10 cellular contexts compared by ENCODE assay signal in the genomic region with DNA sequence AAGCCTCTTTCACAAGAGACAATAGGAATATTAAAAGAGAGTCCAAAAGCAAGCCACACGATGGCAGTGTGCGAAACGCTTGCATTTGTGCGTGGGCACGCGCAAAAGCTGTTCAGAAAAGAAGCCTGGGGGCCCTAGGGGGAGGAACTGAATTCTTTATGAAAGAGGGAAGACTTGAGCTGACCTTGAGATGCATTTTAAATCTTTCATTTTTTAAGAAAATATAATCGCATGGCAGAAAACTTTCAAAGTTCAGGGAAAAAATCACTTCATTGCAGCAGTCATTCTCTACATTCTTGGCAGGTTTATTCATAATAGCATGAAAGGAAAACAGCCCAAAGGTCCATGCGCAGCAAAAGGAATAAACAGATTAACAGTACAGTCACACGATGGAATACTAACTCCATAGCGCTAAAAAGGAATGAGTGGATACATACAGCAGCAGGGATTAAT.
DNase-seq lines count a peak whose midpoint lies in the region; ATAC-seq lines count a peak whose summit lies in the region.
"Had no signal": no experiment of that assay in that cellular context is flagged by ENCODE, and none has a peak within 500 bp of the region (broad histone marks: within the 10 kb centered on the region; RNA-seq: fewer than 3 reads in every experiment).

No MANE protein-coding gene starts in this region.

- peak overlapping the region; percentile 38 for H3K27ac ChIP-seq in ACC112 (ENCODE audit: low read depth, low read length)
- no peak overlapping the region for H3K27ac ChIP-seq in aorta (ENCODE audit: low read depth in 1 of 2, low read length in 2 of 2)
- no peak overlapping the region for H3K27ac ChIP-seq in CD4-positive, alpha-beta memory T cell (ENCODE audit: low read depth, low read length)
- H3K27ac ChIP-seq: tibial artery had no signal

- peak overlapping the region; percentile 72 for H2AFZ ChIP-seq in ACC112 (ENCODE audit: low read length, unreplicated experiment)

- CTCF ChIA-PET in CD4-positive, alpha-beta memory T cell (lab: Charles Lee; ENCODE audit: partially characterized antibody): no interaction called here

- no peak for ATAC-seq in aorta (ENCODE audit: low FRiP score)

- H3K27me3 ChIP-seq in ACC112 (ENCODE audit: insufficient read depth, low read length) (no peaks in the 10 kb centered on the region), aorta (ENCODE audit: control insufficient read depth in 1 of 2, insufficient read depth in 2 of 2, low read length in 1 of 2) (no peaks in the 10 kb centered on the region)
- H3K27me3 ChIP-seq in CD4-positive, alpha-beta memory T cell (ENCODE audit: insufficient read depth, low read length): no peaks in the 10 kb centered on the region
- H3K27me3 ChIP-seq: tibial artery had no signal

- no peak overlapping the region for H3K4me3 Mint-ChIP-seq in CD4-positive, alpha-beta memory T cell

- no peaks in the 10 kb centered on the region for H3K9me3 Mint-ChIP-seq in CD4-positive, alpha-beta memory T cell

- H3K4me1 Mint-ChIP-seq in CD4-positive, alpha-beta memory T cell: no peaks in the 10 kb centered on the region

- intact Hi-C loops in aorta (cut with DNase I): no loop called here
- intact Hi-C loops in CD4-positive, alpha-beta memory T cell (cut with micrococcal nuclease): no loop called here

- H3K36me3 Mint-ChIP-seq in CD4-positive, alpha-beta memory T cell: no peaks in the 10 kb centered on the region

- DNase-seq in LHCN-M2 (ENCODE audit: low read depth) (peak; percentile 57), dedifferentiated amniotic fluid mesenchymal stem cell (ENCODE audit: extremely low spot score) (peak; percentile 83), myocyte (ENCODE audit: low read depth) (peak; percentile 61), SKM-1 treated with dmso at 0.1 percent for 144 hours (lab: John Stamatoyannopoulos, UW; ENCODE audit: unreplicated experiment) (no peak), aorta (no peak), NCI-H2081 (lab: John Stamatoyannopoulos, UW) (no peak)
- DNase-seq in CD4-positive, alpha-beta memory T cell: no peak
- DNase-seq: small intestine, tibial artery had no signal

- H3K4me1 ChIP-seq in ACC112 (ENCODE audit: control insufficient read depth, insufficient read depth, low read length, unreplicated experiment): peaks cover 6% of the 10 kb centered on the region
- H3K4me1 ChIP-seq in aorta (ENCODE audit: control insufficient read depth in 1 of 2, insufficient read depth in 2 of 2, low read length in 2 of 2): no peaks in the 10 kb centered on the region
- no peaks in the 10 kb centered on the region for H3K4me1 ChIP-seq in CD4-positive, alpha-beta memory T cell (ENCODE audit: insufficient read depth, low read length)
- H3K4me1 ChIP-seq: tibial artery had no signal

- peaks cover 15% of the 10 kb centered on the region in 2 donors for H3K27me3 Mint-ChIP-seq in CD4-positive, alpha-beta memory T cell

- 10 to 11% methylated on average over 10 of the region's 10 CpGs for WGBS in aorta, 2 donors

- H3K79me2 ChIP-seq in ACC112 (ENCODE audit: control insufficient read depth, insufficient read depth, low read length, unreplicated experiment): no peaks in the 10 kb centered on the region

- no peak overlapping the region for H3K27ac Mint-ChIP-seq in CD4-positive, alpha-beta memory T cell

- H3K4me3 ChIP-seq in ACC112 (ENCODE audit: low read depth, low read length) (peak overlapping the region; percentile 69), aorta (ENCODE audit: low read length in 2 of 2) (no peak overlapping the region)
- no peak overlapping the region for H3K4me3 ChIP-seq in CD4-positive, alpha-beta memory T cell (ENCODE audit: low read length in 2 of 2)
- H3K4me3 ChIP-seq: tibial artery had no signal

- POLR2A ChIA-PET in CD4-positive, alpha-beta memory T cell (lab: Charles Lee; ENCODE audit: partially characterized antibody): no interaction called here

- H3K36me3 ChIP-seq in ACC112 (ENCODE audit: insufficient read depth, low read length): no peaks in the 10 kb centered on the region
- no peaks in the 10 kb centered on the region for H3K36me3 ChIP-seq in aorta (ENCODE audit: control insufficient read depth in 1 of 2, insufficient read depth in 2 of 2, low read length in 1 of 2)
- H3K36me3 ChIP-seq in CD4-positive, alpha-beta memory T cell (ENCODE audit: insufficient read depth, low read length): no peaks in the 10 kb centered on the region
- H3K36me3 ChIP-seq: tibial artery had no signal

- H3K9me3 ChIP-seq in aorta (ENCODE audit: control insufficient read depth, low read length): peaks cover 2% of the 10 kb centered on the region
- H3K9me3 ChIP-seq in CD4-positive, alpha-beta memory T cell (ENCODE audit: control insufficient read depth in 1 of 2, low read length in 2 of 2): no peaks in the 10 kb centered on the region
- H3K9me3 ChIP-seq: tibial artery had no signal

Comparison
In these comparisons a context has a peak if more than half of its experiments do, and no peak if none do; other contexts are left out.
1. DNase-seq: peak in LHCN-M2 (single experiment), dedifferentiated amniotic fluid mesenchymal stem cell (single experiment) and myocyte (single experiment); none in SKM-1 treated with dmso at 0.1 percent for 144 hours (single experiment), aorta (0 of 2), NCI-H2081 (0 of 2) and CD4-positive, alpha-beta memory T cell (0 of 5).